13 cellular contexts compared by ENCODE assay signal in the genomic region with DNA sequence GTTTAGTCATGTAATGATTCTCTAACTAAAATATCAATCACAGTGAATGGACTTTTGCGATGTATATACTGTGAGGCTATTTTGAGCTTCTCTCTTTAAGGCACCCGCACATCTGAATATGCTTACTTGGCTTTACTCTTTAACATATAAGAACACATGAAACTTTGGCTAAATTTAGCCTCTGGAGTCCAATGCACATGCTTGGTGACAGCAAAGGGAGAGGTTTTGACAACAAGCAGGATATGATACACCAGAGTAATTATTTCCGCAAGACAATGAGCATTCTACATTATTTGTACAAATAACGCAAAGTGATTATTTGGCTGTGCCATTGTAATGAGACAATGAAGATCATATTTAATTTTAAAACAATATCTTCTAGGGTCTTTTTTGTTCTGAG.
DNase-seq lines count a peak whose midpoint lies in the region; ATAC-seq and TF ChIP-seq lines count a peak whose summit lies in the region.
"Had no signal": no experiment of that assay in that cellular context is flagged by ENCODE, and none has a peak within 500 bp of the region (broad histone marks: within the 10 kb centered on the region; RNA-seq: fewer than 3 reads in every experiment).

No MANE protein-coding gene starts in this region.

- peaks cover 50% of the 10 kb centered on the region for H3K4me1 ChIP-seq in muscle layer of colon (ENCODE audit: insufficient read depth, low read length)
- peaks cover 56% of the 10 kb centered on the region for H3K4me1 ChIP-seq in vagina

- DNase-seq in Right ventricle myocardium inferior (ENCODE audit: missing footprints) (no peak), left cardiac atrium (no peak), vagina (ENCODE audit: extremely low spot score in 2 of 2) (no peak), dedifferentiated amniotic fluid mesenchymal stem cell (ENCODE audit: extremely low spot score) (no peak)
- no peak for DNase-seq in central memory CD4-positive, alpha-beta T cell
- DNase-seq: activated CD8-positive, alpha-beta memory T cell treated with anti-CD3 and anti-CD28 coated beads, Interleukin-2, amount 10 ng/mL, durations not matched to agents 7 days and 5 days; upper lobe of right lung had no signal

- H3K36me3 Mint-ChIP-seq in brain: peaks cover 15% of the 10 kb centered on the region

- no peak for TF ChIP-seq CTCF in brain (conservative IDR thresholded peaks at IDR 0.05)
- TF ChIP-seq CTCF in vagina (IDR thresholded peaks at IDR 0.05): no peak

- no peaks in the 10 kb centered on the region for H3K27me3 ChIP-seq in muscle layer of colon (ENCODE audit: control insufficient read depth in 1 of 2, insufficient read depth in 2 of 2, low read length in 2 of 2)
- no peaks in the 10 kb centered on the region for H3K27me3 ChIP-seq in vagina
- H3K27me3 ChIP-seq: adrenal gland, foreskin keratinocyte, upper lobe of right lung had no signal

- H3K4me1 Mint-ChIP-seq in brain: peaks cover 70% of the 10 kb centered on the region

- peak overlapping the region; percentile 64 for H3K27ac ChIP-seq in muscle layer of colon (ENCODE audit: low read depth, low read length)
- H3K27ac ChIP-seq in vagina: peak overlapping the region; percentile 58
- H3K27ac ChIP-seq: adrenal gland, upper lobe of right lung had no signal

- no peaks in the 10 kb centered on the region for H3K27me3 Mint-ChIP-seq in brain
- H3K27me3 Mint-ChIP-seq: activated CD8-positive, alpha-beta memory T cell treated with anti-CD3 and anti-CD28 coated beads, Interleukin-2, amount 10 ng/mL, durations not matched to agents 7 days and 5 days had no signal

- ATAC-seq in Right ventricle myocardium inferior (peak; percentile 34), left cardiac atrium (no peak), GM19328 (IDR thresholded peaks at IDR 0.05; ENCODE audit: unreplicated experiment) (no peak)
- ATAC-seq: activated CD8-positive, alpha-beta memory T cell treated with anti-CD3 and anti-CD28 coated beads, Interleukin-2, amount 10 ng/mL, durations not matched to agents 7 days and 5 days; foreskin keratinocyte; upper lobe of right lung had no signal

- H3K36me3 ChIP-seq in muscle layer of colon (ENCODE audit: insufficient read depth, low read length) (no peaks in the 10 kb centered on the region), vagina (no peaks in the 10 kb centered on the region)
- H3K36me3 ChIP-seq: adrenal gland, upper lobe of right lung had no signal

- H3K9me3 ChIP-seq in muscle layer of colon (ENCODE audit: low read length) (no peaks in the 10 kb centered on the region), vagina (no peaks in the 10 kb centered on the region)
- H3K9me3 ChIP-seq: adrenal gland, upper lobe of right lung had no signal

- H3K9ac ChIP-seq in muscle layer of colon (ENCODE audit: low read length): no peak overlapping the region

- peak overlapping the region; percentile 61 to 96 (median 92) for H3K27ac Mint-ChIP-seq in brain
- H3K27ac Mint-ChIP-seq: activated CD8-positive, alpha-beta memory T cell treated with anti-CD3 and anti-CD28 coated beads, Interleukin-2, amount 10 ng/mL, durations not matched to agents 7 days and 5 days had no signal

- H3K9me3 Mint-ChIP-seq in brain: peaks cover 3 to 9% (median 7%) of the 10 kb centered on the region in 5 experiments

- TF ChIP-seq POLR2A in vagina (IDR thresholded peaks at IDR 0.05): no peak

- H3K4me3 Mint-ChIP-seq in brain: peak overlapping the region; percentile 17 to 71 (median 63)
- H3K4me3 Mint-ChIP-seq: activated CD8-positive, alpha-beta memory T cell treated with anti-CD3 and anti-CD28 coated beads, Interleukin-2, amount 10 ng/mL, durations not matched to agents 7 days and 5 days; neural crest cell had no signal

- intact Hi-C loops in Right ventricle myocardium inferior (cut with DNase I): no loop called here
- intact Hi-C loops in left cardiac atrium (cut with DNase I): no loop called here
- intact Hi-C loops in vagina (cut with DNase I): no loop called here

- H3K4me3 ChIP-seq in muscle layer of colon (ENCODE audit: low read depth in 1 of 2, low read length in 2 of 2): no peak overlapping the region
- H3K4me3 ChIP-seq in vagina: no peak overlapping the region
- H3K4me3 ChIP-seq: adrenal gland, upper lobe of right lung had no signal
